ENCODE assay signal across 22 cellular contexts in the genomic region with DNA sequence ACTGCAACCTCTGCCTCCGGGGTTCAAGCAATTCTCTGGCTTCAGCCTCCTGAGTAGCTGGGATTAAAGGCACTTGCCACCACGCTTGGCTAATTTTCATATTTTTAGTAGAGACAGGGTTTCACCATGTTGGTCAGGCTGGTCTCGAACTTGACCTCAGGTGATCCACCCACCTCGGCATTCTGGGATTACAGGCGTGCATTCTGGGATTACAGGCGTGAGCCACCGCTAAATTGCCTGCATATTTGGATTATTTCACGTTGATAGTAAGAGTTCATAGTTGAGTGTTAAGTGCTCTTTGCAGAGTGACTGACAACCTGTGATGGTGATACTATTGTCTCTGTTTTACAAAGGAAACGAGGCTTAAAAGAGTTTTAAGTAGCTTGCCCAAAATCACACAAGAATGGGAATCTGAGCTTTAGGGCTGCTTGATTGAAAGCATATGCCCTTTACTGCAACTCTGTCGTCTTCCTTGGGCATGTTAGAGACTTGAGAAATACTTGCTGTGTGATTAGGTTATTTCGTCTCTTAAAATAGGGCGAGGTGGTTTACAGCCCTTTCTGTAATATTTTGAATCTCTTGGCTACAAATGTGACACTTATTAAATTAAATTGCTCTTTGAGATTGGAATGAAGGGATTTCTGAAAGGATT. TPM values are rescaled to one million over a fixed set of nuclear protein-coding genes. Genes with fewer than 3 reads are reported as not detected.
DNase-seq lines count a peak whose midpoint lies in the region; ATAC-seq and TF ChIP-seq lines count a peak whose summit lies in the region.
"Had no signal": no experiment of that assay in that cellular context is flagged by ENCODE, and none has a peak within 500 bp of the region (broad histone marks: within the 10 kb centered on the region; RNA-seq: fewer than 3 reads in every experiment).

No MANE protein-coding gene starts in this region.

- H3K4me1 Mint-ChIP-seq in stimulated activated naive CD8-positive, alpha-beta T cell treated with anti-CD3 and anti-CD28 coated beads, Interleukin-15, Interleukin-2, amounts not matched to agents 100 ng/mL and 50 ng/mL, for 24 hours (ENCODE audit: low read depth): peaks cover 92% of the 10 kb centered on the region
- peaks cover 80% of the 10 kb centered on the region for H3K4me1 Mint-ChIP-seq in activated T-helper 17 cell treated with anti-CD3 and anti-CD28 coated beads, Interleukin-2, amount 50 U/mL, for 72 hours
- H3K4me1 Mint-ChIP-seq in type B pancreatic cell (ENCODE audit: unreplicated experiment): peaks cover 48% of the 10 kb centered on the region

- no peak for ATAC-seq in stimulated activated naive CD8-positive, alpha-beta T cell treated with anti-CD3 and anti-CD28 coated beads, Interleukin-15, Interleukin-2, amounts not matched to agents 100 U/mL and 50 U/mL, for 24 hours
- no peak for ATAC-seq in activated T-helper 17 cell treated with anti-CD3 and anti-CD28 coated beads, Interleukin-2, amount 50 U/mL, for 72 hours (replicated peaks)
- ATAC-seq in lower lobe of right lung: no peak
- ATAC-seq: gastroesophageal sphincter, pancreas had no signal

- no peaks in the 10 kb centered on the region for H3K27me3 Mint-ChIP-seq in stimulated activated naive CD8-positive, alpha-beta T cell treated with anti-CD3 and anti-CD28 coated beads, Interleukin-15, Interleukin-2, amounts not matched to agents 100 ng/mL and 50 ng/mL, for 24 hours
- no peaks in the 10 kb centered on the region for H3K27me3 Mint-ChIP-seq in activated T-helper 17 cell treated with anti-CD3 and anti-CD28 coated beads, Interleukin-2, amount 50 U/mL, for 72 hours
- H3K27me3 Mint-ChIP-seq in type B pancreatic cell: no peaks in the 10 kb centered on the region

- DNase-seq in stimulated activated naive CD8-positive, alpha-beta T cell treated with anti-CD3 and anti-CD28 coated beads, Interleukin-15, Interleukin-2, amounts not matched to agents 100 U/mL and 50 U/mL, for 24 hours: no peak
- peak; percentile 28 for DNase-seq in fibroblast of the conjunctiva (ENCODE audit: low read depth)
- no peak for DNase-seq in type B pancreatic cell (ENCODE audit: extremely low spot score, unreplicated experiment)
- DNase-seq in lower lobe of right lung: no peak
- DNase-seq in NCI-H446 treated with DMSO at 0.1 percent for 48 hours (lab: John Stamatoyannopoulos, UW): no peak
- no peak for DNase-seq in MG63
- DNase-seq: activated CD4-positive, alpha-beta T cell treated with anti-CD3 and anti-CD28 coated beads for 1 hour; cerebellar nuclear complex; DMS 273 treated with DMSO at 0.1 percent for 48 hours; GF-D8; IMR-90; left ventricle myocardium inferior; NCI-H187 treated with DMSO at 0.1 percent for 48 hours; NCI-H524; pancreas; SHP77; small intestine; T-helper 9 cell; tibial artery had no signal

- H3K27ac Mint-ChIP-seq in stimulated activated naive CD8-positive, alpha-beta T cell treated with anti-CD3 and anti-CD28 coated beads, Interleukin-15, Interleukin-2, amounts not matched to agents 100 ng/mL and 50 ng/mL, for 24 hours: peak overlapping the region; percentile 53
- peak overlapping the region; percentile 61 for H3K27ac Mint-ChIP-seq in activated T-helper 17 cell treated with anti-CD3 and anti-CD28 coated beads, Interleukin-2, amount 50 U/mL, for 72 hours
- H3K27ac Mint-ChIP-seq in type B pancreatic cell: peak overlapping the region; percentile 74

- H3K36me3 ChIP-seq in lower lobe of right lung (peaks cover 17% of the 10 kb centered on the region), MG63 (peaks cover 40% of the 10 kb centered on the region)
- H3K36me3 ChIP-seq: pancreas had no signal

- H3K9me3 ChIP-seq in lower lobe of right lung (no peaks in the 10 kb centered on the region), MG63 (no peaks in the 10 kb centered on the region)
- H3K9me3 ChIP-seq: gastroesophageal sphincter, left ventricle myocardium inferior, pancreas, tibial artery had no signal

- no peak overlapping the region for H3K4me3 ChIP-seq in lower lobe of right lung
- H3K4me3 ChIP-seq in MG63: no peak overlapping the region
- H3K4me3 ChIP-seq: gastroesophageal sphincter, left ventricle myocardium inferior, pancreas, tibial artery had no signal

- H3K4me1 ChIP-seq in lower lobe of right lung: peaks cover 97% of the 10 kb centered on the region

- no peak overlapping the region for H3K27ac ChIP-seq in lower lobe of right lung
- H3K27ac ChIP-seq: gastroesophageal sphincter, left ventricle myocardium inferior, pancreas, tibial artery had no signal

- intact Hi-C loops in lower lobe of right lung (cut with DNase I): no loop called here

- TF ChIP-seq CTCF in type B pancreatic cell (conservative IDR thresholded peaks at IDR 0.05): no peak
- no peak for TF ChIP-seq CTCF in lower lobe of right lung (IDR thresholded peaks at IDR 0.05)

- peaks cover 64% of the 10 kb centered on the region for H3K36me3 Mint-ChIP-seq in stimulated activated naive CD8-positive, alpha-beta T cell treated with anti-CD3 and anti-CD28 coated beads, Interleukin-15, Interleukin-2, amounts not matched to agents 100 ng/mL and 50 ng/mL, for 24 hours (ENCODE audit: low read depth)
- H3K36me3 Mint-ChIP-seq in activated T-helper 17 cell treated with anti-CD3 and anti-CD28 coated beads, Interleukin-2, amount 50 U/mL, for 72 hours (ENCODE audit: low read depth): peaks cover 89% of the 10 kb centered on the region
- H3K36me3 Mint-ChIP-seq in type B pancreatic cell: peaks cover 22% of the 10 kb centered on the region

- H3K4me3 Mint-ChIP-seq in stimulated activated naive CD8-positive, alpha-beta T cell treated with anti-CD3 and anti-CD28 coated beads, Interleukin-15, Interleukin-2, amounts not matched to agents 100 ng/mL and 50 ng/mL, for 24 hours: peak overlapping the region; percentile 44
- H3K4me3 Mint-ChIP-seq in activated T-helper 17 cell treated with anti-CD3 and anti-CD28 coated beads, Interleukin-2, amount 50 U/mL, for 72 hours: peak overlapping the region; percentile 45
- no peak overlapping the region for H3K4me3 Mint-ChIP-seq in type B pancreatic cell

- peaks cover 4% of the 10 kb centered on the region for H3K9me3 Mint-ChIP-seq in stimulated activated naive CD8-positive, alpha-beta T cell treated with anti-CD3 and anti-CD28 coated beads, Interleukin-15, Interleukin-2, amounts not matched to agents 100 ng/mL and 50 ng/mL, for 24 hours
- H3K9me3 Mint-ChIP-seq in activated T-helper 17 cell treated with anti-CD3 and anti-CD28 coated beads, Interleukin-2, amount 50 U/mL, for 72 hours: no peaks in the 10 kb centered on the region
- peaks cover 5% of the 10 kb centered on the region for H3K9me3 Mint-ChIP-seq in type B pancreatic cell

- H3K27me3 ChIP-seq in lower lobe of right lung (ENCODE audit: low read depth): no peaks in the 10 kb centered on the region
- H3K27me3 ChIP-seq in MG63: no peaks in the 10 kb centered on the region
- H3K27me3 ChIP-seq: gastroesophageal sphincter, pancreas, tibial artery had no signal

RNA-seq across cellular contexts. Expression of gene CDC42, which starts 12.4 kb away (rescaled TPM):
- 100 to 1,000 TPM; 243 to 264 TPM for total RNA-seq in activated T-helper 17 cell treated with anti-CD3 and anti-CD28 coated beads, Interleukin-2, amount 50 U/mL, for 72 hours
- 238 and 301 TPM in 2 replicates for total RNA-seq in type B pancreatic cell (ENCODE audit: low replicate concordance)
- total RNA-seq in lower lobe of right lung: 255 TPM
- 317 and 378 TPM in 2 replicates for total RNA-seq in MG63 (2014; rRNA removed; shearing (Covaris generic); ENCODE audit: low replicate concordance)
